29 cellular contexts compared by ENCODE assay signal in genomic region chr19:31135841-31136240, GRCh38.
DNase-seq lines count a peak whose midpoint lies in the region; ATAC-seq, FAIRE-seq and TF ChIP-seq lines count a peak whose summit lies in the region.
"Had no signal": no experiment of that assay in that cellular context is flagged by ENCODE, and none has a peak within 500 bp of the region (broad histone marks: within the 10 kb centered on the region; RNA-seq: fewer than 3 reads in every experiment).

No MANE protein-coding gene starts in this region.

- CTCF ChIA-PET in IMR-90 (lab: Yijun Ruan, JAX): interaction anchor here (1.0 kb wide), 1 partner anchor 191 kb away, joined by 3 read pairs; no protein-coding TSS in a partner anchor

- dilution Hi-C loops in IMR-90 (cut with HindIII; ENCODE audit: low sequenced_read_pairs, unreplicated experiment): no loop called here

- peak overlapping the region; percentile 18 for H2BK5ac ChIP-seq in IMR-90 (ENCODE audit: low read depth, low read length, poor library complexity, severe bottlenecking)

- H3K36me3 ChIP-seq in IMR-90 (ENCODE audit: control insufficient read depth, insufficient read depth, low read length): no peaks in the 10 kb centered on the region
- H3K36me3 ChIP-seq in astrocyte (ENCODE audit: insufficient read depth, low read length): no peaks in the 10 kb centered on the region
- no peaks in the 10 kb centered on the region for H3K36me3 ChIP-seq in left ventricle myocardium inferior
- H3K36me3 ChIP-seq: BLaER1 treated with 17β-estradiol and CSF1 and Interleukin-3, amounts not matched to agents 10 nM and 100 nM; heart left ventricle had no signal

- H3K4me2 ChIP-seq in IMR-90 (ENCODE audit: low read depth, low read length): peak overlapping the region; percentile 9; the same call in 1 of the 2 replicates
- no peak overlapping the region for H3K4me2 ChIP-seq in astrocyte (ENCODE audit: low read length)
- H3K4me2 ChIP-seq: BLaER1 treated with 17β-estradiol and CSF1 and Interleukin-3, amounts not matched to agents 10 nM and 100 nM; KMS-11 had no signal

- H3K36me3 Mint-ChIP-seq in astrocyte (ENCODE audit: low read depth, unreplicated experiment): no peaks in the 10 kb centered on the region
- H3K36me3 Mint-ChIP-seq: activated naive CD4-positive, alpha-beta T cell treated with anti-CD3 and anti-CD28 coated beads, Interleukin-2, amount 50 U/mL, for 72 hours; stimulated activated effector memory CD8-positive, alpha-beta T cell treated with anti-CD3 and anti-CD28 coated beads, Interleukin-12 subunit alpha, Interleukin-12 subunit beta, amount 100 ng/mL, for 72 hours had no signal

- DNase-seq in AG10803 (ENCODE audit: low read depth) (peak; percentile 80), IMR-90 (peak; percentile 56), astrocyte (ENCODE audit: low read depth) (peak; percentile 49), foreskin fibroblast (peak; percentile 31 to 36), left ventricle myocardium inferior (no peak), NOMO-1 treated with dmso at 0.1 percent for 144 hours (lab: John Stamatoyannopoulos, UW; ENCODE audit: unreplicated experiment) (no peak), RPMI8226 (no peak)
- DNase-seq in activated CD4-positive, alpha-beta T cell treated with anti-CD3 and anti-CD28 coated beads, Interleukin-2, amount 50 U/mL, for 1 hour: no peak
- DNase-seq: activated CD4-positive, alpha-beta memory T cell treated with anti-CD3 and anti-CD28 coated beads, Interleukin-2, amount 10 ng/mL, durations not matched to agents 7 days and 5 days; activated CD8-positive, alpha-beta memory T cell treated with anti-CD3 and anti-CD28 coated beads, Interleukin-2, amount 50 U/mL, for 48 hours; aorta; central memory CD4-positive, alpha-beta T cell; DMS79; heart left ventricle; MV-4-11; NCI-H1694; OCI-M1; right cardiac atrium; stimulated activated CD4-positive, alpha-beta T cell treated with anti-CD3 and anti-CD28 coated beads, Interleukin-4, amount 100 ng/mL, for 24 hours; trophoblast cell had no signal

- H3K23ac ChIP-seq in IMR-90 (ENCODE audit: low read depth, low read length): no peak overlapping the region

- no peak overlapping the region for H3K27ac ChIP-seq in IMR-90 (ENCODE audit: insufficient read depth, low read length)
- H3K27ac ChIP-seq in astrocyte (ENCODE audit: low read depth, low read length): no peak overlapping the region
- H3K27ac ChIP-seq in left ventricle myocardium inferior (replicated peaks): no peak overlapping the region
- H3K27ac ChIP-seq: BLaER1 treated with 17β-estradiol and CSF1 and Interleukin-3, amounts not matched to agents 10 nM and 100 nM; heart left ventricle; KMS-11; parathyroid adenoma had no signal

- peaks cover 18% of the 10 kb centered on the region for H3K4me1 ChIP-seq in IMR-90 (ENCODE audit: control insufficient read depth, insufficient read depth, low read length)
- peaks cover 23% of the 10 kb centered on the region for H3K4me1 ChIP-seq in astrocyte (ENCODE audit: insufficient read depth, low read length)
- H3K4me1 ChIP-seq in left ventricle myocardium inferior: no peaks in the 10 kb centered on the region
- H3K4me1 ChIP-seq: heart left ventricle, parathyroid adenoma had no signal

- H3K27ac Mint-ChIP-seq in astrocyte (ENCODE audit: unreplicated experiment): no peak overlapping the region
- H3K27ac Mint-ChIP-seq: activated CD4-positive, alpha-beta memory T cell treated with anti-CD3 and anti-CD28 coated beads, Interleukin-2, amount 10 ng/mL, durations not matched to agents 7 days and 5 days; activated naive CD4-positive, alpha-beta T cell treated with anti-CD3 and anti-CD28 coated beads, Interleukin-2, amount 50 U/mL, for 72 hours; activated T-helper 17 cell treated with anti-CD3 and anti-CD28 coated beads, Interleukin-2, amount 50 U/mL, for 72 hours; stimulated activated effector memory CD8-positive, alpha-beta T cell treated with anti-CD3 and anti-CD28 coated beads, Interleukin-12 subunit alpha, Interleukin-12 subunit beta, amount 100 ng/mL, for 72 hours had no signal

- no peak overlapping the region for H2BK15ac ChIP-seq in IMR-90 (ENCODE audit: low read depth, low read length)

- H4K91ac ChIP-seq in IMR-90 (ENCODE audit: insufficient read depth, low read depth, low read length): no peak overlapping the region

- H2AFZ ChIP-seq in IMR-90 (replicated peaks; ENCODE audit: low read length, poor library complexity) (no peak overlapping the region), astrocyte (ENCODE audit: low read depth, low read length) (no peak overlapping the region)
- H2AFZ ChIP-seq: parathyroid adenoma had no signal

- H3K4me3 Mint-ChIP-seq in astrocyte (ENCODE audit: unreplicated experiment): no peak overlapping the region
- H3K4me3 Mint-ChIP-seq: activated CD4-positive, alpha-beta memory T cell treated with anti-CD3 and anti-CD28 coated beads, Interleukin-2, amount 10 ng/mL, durations not matched to agents 7 days and 5 days; activated T-helper 17 cell treated with anti-CD3 and anti-CD28 coated beads, Interleukin-2, amount 50 U/mL, for 72 hours; neural crest cell; stimulated activated effector memory CD8-positive, alpha-beta T cell treated with anti-CD3 and anti-CD28 coated beads, Interleukin-12 subunit alpha, Interleukin-12 subunit beta, amount 100 ng/mL, for 72 hours had no signal

- no peaks in the 10 kb centered on the region for H3K79me2 ChIP-seq in astrocyte (ENCODE audit: insufficient read depth, low read length)
- H3K79me2 ChIP-seq: parathyroid adenoma had no signal

- no peak overlapping the region for H4K8ac ChIP-seq in IMR-90 (ENCODE audit: low read depth in 2 of 2, low read length in 2 of 2)

- H3K9me3 Mint-ChIP-seq in astrocyte (ENCODE audit: unreplicated experiment): peaks cover 3% of the 10 kb centered on the region
- H3K9me3 Mint-ChIP-seq: activated CD4-positive, alpha-beta memory T cell treated with anti-CD3 and anti-CD28 coated beads, Interleukin-2, amount 10 ng/mL, durations not matched to agents 7 days and 5 days; activated naive CD4-positive, alpha-beta T cell treated with anti-CD3 and anti-CD28 coated beads, Interleukin-2, amount 50 U/mL, for 72 hours; activated T-helper 17 cell treated with anti-CD3 and anti-CD28 coated beads, Interleukin-2, amount 50 U/mL, for 72 hours; neural crest cell; stimulated activated effector memory CD8-positive, alpha-beta T cell treated with anti-CD3 and anti-CD28 coated beads, Interleukin-12 subunit alpha, Interleukin-12 subunit beta, amount 100 ng/mL, for 72 hours had no signal

- peak; percentile 41 for FAIRE-seq in astrocyte (lab: Jason Lieb, UNC)

- TF ChIP-seq CTCF in AG10803 (conservative IDR thresholded peaks at IDR 0.05; ENCODE audit: low read length) (no peak), IMR-90 (conservative IDR thresholded peaks at IDR 0.05; ENCODE audit: low read depth, low read length) (no peak), astrocyte (IDR thresholded peaks at IDR 0.05; ENCODE audit: insufficient read depth, low read depth, low read length) (no peak), foreskin fibroblast (IDR thresholded peaks at IDR 0.05; ENCODE audit: low read depth, low read length) (no peak), left ventricle myocardium inferior (IDR thresholded peaks at IDR 0.05; ENCODE audit: borderline replicate concordance) (no peak)

- H3K9ac ChIP-seq in IMR-90 (ENCODE audit: low read depth, low read length) (no peak overlapping the region), astrocyte (ENCODE audit: low read length) (no peak overlapping the region)
- H3K9ac ChIP-seq: BLaER1 treated with 17β-estradiol and CSF1 and Interleukin-3, amounts not matched to agents 10 nM and 100 nM; KMS-11; parathyroid adenoma had no signal

- no TSS peak for BruUV-seq in IMR-90 (replicated peaks; lab: Mats Ljungman, UMichigan)

- H3K27me3 ChIP-seq in IMR-90 (ENCODE audit: control insufficient read depth, insufficient read depth, low read length) (no peaks in the 10 kb centered on the region), astrocyte (ENCODE audit: insufficient read depth, low read length) (no peaks in the 10 kb centered on the region), left ventricle myocardium inferior (ENCODE audit: low read depth) (peaks cover 8% of the 10 kb centered on the region)
- H3K27me3 ChIP-seq: BLaER1 treated with 17β-estradiol and CSF1 and Interleukin-3, amounts not matched to agents 10 nM and 100 nM had no signal

- H4K20me1 ChIP-seq in IMR-90 (ENCODE audit: insufficient read depth, low read length) (no peaks in the 10 kb centered on the region), astrocyte (ENCODE audit: insufficient read depth, low read length) (no peaks in the 10 kb centered on the region)
- H4K20me1 ChIP-seq: BLaER1 treated with 17β-estradiol and CSF1 and Interleukin-3, amounts not matched to agents 10 nM and 100 nM had no signal

- H4K5ac ChIP-seq in IMR-90 (ENCODE audit: low read depth, low read length): no peak overlapping the region

- in situ Hi-C loops in IMR-90 (cut with MboI; ENCODE audit: low sequenced_read_pairs): no loop called here

- no peaks in the 10 kb centered on the region for H3K27me3 Mint-ChIP-seq in astrocyte (ENCODE audit: low read depth, unreplicated experiment)

- peak; percentile 55 for ATAC-seq in IMR-90 (ENCODE audit: low read depth)
- ATAC-seq: activated CD4-positive, CD25-positive, alpha-beta regulatory T cell treated with anti-CD3 and anti-CD28 coated beads, Interleukin-2, amount 50 U/mL, for 24 hours; activated naive CD4-positive, alpha-beta T cell treated with anti-CD3 and anti-CD28 coated beads, Interleukin-2, amount 50 U/mL, for 72 hours; activated T-helper 17 cell treated with anti-CD3 and anti-CD28 coated beads, Interleukin-2, amount 50 U/mL, for 72 hours; HCT116; heart left ventricle; right cardiac atrium; stimulated activated effector memory CD8-positive, alpha-beta T cell treated with anti-CD3 and anti-CD28 coated beads, Interleukin-12 subunit alpha, Interleukin-12 subunit beta, amount 100 ng/mL, for 72 hours had no signal

- H2BK120ac ChIP-seq in IMR-90 (ENCODE audit: low read depth, low read length): no peak overlapping the region

- H3K4ac ChIP-seq in IMR-90 (ENCODE audit: low read depth, low read length): no peak overlapping the region

- H3K56ac ChIP-seq in IMR-90 (ENCODE audit: extremely low read depth, insufficient read depth, low read length): no peak overlapping the region

- H3K9me3 ChIP-seq in IMR-90 (ENCODE audit: control insufficient read depth, insufficient read depth, low read length) (no peaks in the 10 kb centered on the region), astrocyte (ENCODE audit: insufficient read depth, low read depth, low read length) (no peaks in the 10 kb centered on the region), left ventricle myocardium inferior (replicated peaks) (no peaks in the 10 kb centered on the region)
- H3K9me3 ChIP-seq: heart left ventricle had no signal

- TF ChIP-seq RAD21 in IMR-90 (IDR thresholded peaks at IDR 0.05; ENCODE audit: low read length): no peak

- no peak overlapping the region for H3K14ac ChIP-seq in IMR-90 (replicated peaks; ENCODE audit: low read depth, low read length)

- peaks cover 0 to 8% of the 10 kb centered on the region in 2 experiments; a peak in 1 of 4 replicates for H3K79me1 ChIP-seq in IMR-90 (ENCODE audit: low read depth in 1 of 2, low read length in 2 of 2)

- no peak overlapping the region for H2AK5ac ChIP-seq in IMR-90 (ENCODE audit: low read depth, low read length)

- peaks cover 13% of the 10 kb centered on the region for H3K4me1 Mint-ChIP-seq in astrocyte (ENCODE audit: low read depth, unreplicated experiment)
- H3K4me1 Mint-ChIP-seq: activated CD4-positive, alpha-beta memory T cell treated with anti-CD3 and anti-CD28 coated beads, Interleukin-2, amount 10 ng/mL, durations not matched to agents 7 days and 5 days; neural crest cell; stimulated activated effector memory CD8-positive, alpha-beta T cell treated with anti-CD3 and anti-CD28 coated beads, Interleukin-12 subunit alpha, Interleukin-12 subunit beta, amount 100 ng/mL, for 72 hours had no signal

- H3K9me1 ChIP-seq in IMR-90 (ENCODE audit: insufficient read depth, low read length): peaks cover 15% of the 10 kb centered on the region

- H2AK9ac ChIP-seq in IMR-90 (replicated peaks; ENCODE audit: low read depth, low read length, poor library complexity): no peak overlapping the region

- intact Hi-C loops in IMR-90 (cut with micrococcal nuclease): no loop called here
- intact Hi-C loops in left ventricle myocardium inferior (cut with micrococcal nuclease): no loop called here

- whole genome bisulfite sequencing in IMR-90 (ENCODE audit: extremely low coverage in 2 of 2, insufficient read length in 1 of 2), 2 experiments: 0% methylated on average over 1 of the region's 2 CpGs; no CpG with 5 or more reads in 1 of the 2 experiments

- no peak overlapping the region for H2BK20ac ChIP-seq in IMR-90 (ENCODE audit: low read depth, low read length)

- no peak for TF ChIP-seq POLR2A in IMR-90 (IDR thresholded peaks at IDR 0.05; ENCODE audit: low read depth, low read length)

- no peak overlapping the region for H3K18ac ChIP-seq in IMR-90 (ENCODE audit: low read depth, low read length)

- no peak overlapping the region for H3K4me3 ChIP-seq in AG10803 (ENCODE audit: low read length)
- H3K4me3 ChIP-seq in IMR-90 (ENCODE audit: insufficient read depth, low read depth, low read length): no peak overlapping the region
- no peak overlapping the region for H3K4me3 ChIP-seq in astrocyte (ENCODE audit: insufficient read depth, low read depth, low read length)
- H3K4me3 ChIP-seq in foreskin fibroblast (ENCODE audit: low read depth in 1 of 2, low read length in 2 of 2): no peak overlapping the region
- H3K4me3 ChIP-seq in left ventricle myocardium inferior: no peak overlapping the region
- H3K4me3 ChIP-seq: BLaER1 treated with 17β-estradiol and CSF1 and Interleukin-3, amounts not matched to agents 10 nM and 100 nM; heart left ventricle had no signal

- POLR2A ChIA-PET in IMR-90 (lab: Charles Lee; ENCODE audit: unreplicated experiment): interaction anchor here (0.8 kb wide), 1 partner anchor 1270 kb away, joined by 3 read pairs; the partner anchor contains the start of gene DPY19L3

Comparison
In these comparisons a context has a peak if more than half of its experiments do, and no peak if none do; other contexts are left out.
1. DNase-seq: peak in AG10803 (single experiment), IMR-90 (single experiment), astrocyte (single experiment) and foreskin fibroblast (2 of 2); none in left ventricle myocardium inferior (single experiment), activated CD4-positive, alpha-beta T cell treated with anti-CD3 and anti-CD28 coated beads, Interleukin-2, amount 50 U/mL, for 1 hour (single experiment), NOMO-1 treated with dmso at 0.1 percent for 144 hours (single experiment) and RPMI8226 (single experiment).